Comparison of ENCODE assay signal across 32 cellular contexts in genomic region chr1:29806646-29807319, GRCh38.
DNase-seq lines count a peak whose midpoint lies in the region; ATAC-seq and TF ChIP-seq lines count a peak whose summit lies in the region.
"Had no signal": no experiment of that assay in that cellular context is flagged by ENCODE, and none has a peak within 500 bp of the region (broad histone marks: within the 10 kb centered on the region; RNA-seq: fewer than 3 reads in every experiment).

No MANE protein-coding gene starts in this region.

- H3K27me3 Mint-ChIP-seq in endodermal cell (ENCODE audit: insufficient read depth) (no peaks in the 10 kb centered on the region), type B pancreatic cell (peaks cover 8% of the 10 kb centered on the region)
- H3K27me3 Mint-ChIP-seq: dendritic cell treated with granulocyte-macrophage colony-stimulating factor and Interleukin-4, amounts not matched to agents 40 ng/mL and 50 ng/mL, for 4 days had no signal

- TF ChIP-seq CTCF in endodermal cell (conservative IDR thresholded peaks at IDR 0.05) (no peak), type B pancreatic cell (conservative IDR thresholded peaks at IDR 0.05) (no peak)

- H3K36me3 Mint-ChIP-seq in endodermal cell (ENCODE audit: low read depth) = no peaks in the 10 kb centered on the region
- H3K36me3 Mint-ChIP-seq in type B pancreatic cell = no peaks in the 10 kb centered on the region
- H3K36me3 Mint-ChIP-seq: activated naive CD8-positive, alpha-beta T cell treated with anti-CD3 and anti-CD28 coated beads for 36 hours; naive B cell had no signal

- H3K9ac ChIP-seq in endodermal cell (ENCODE audit: extremely low read depth, low read length, poor library complexity, severe bottlenecking) = no peak overlapping the region

- no peak overlapping the region for H3K27ac ChIP-seq in endodermal cell (ENCODE audit: low read depth, low read length)
- H3K27ac ChIP-seq: A549, cardiac muscle cell, esophagus muscularis mucosa, heart right ventricle, lower lobe of right lung, skin epidermis, suprapubic skin had no signal

- DNase-seq in activated CD8-positive, alpha-beta memory T cell treated with anti-CD3 and anti-CD28 coated beads for 24 hours = peak; percentile 33
- no peak for DNase-seq in activated CD8-positive, alpha-beta memory T cell treated with anti-CD3 and anti-CD28 coated beads, Interleukin-2, amount 50 U/mL, for 4 hours
- DNase-seq in NCI-H524 treated with DMSO at 0.1 percent for 48 hours (lab: John Stamatoyannopoulos, UW) (peak; percentile 43), endodermal cell (peak; percentile 20), type B pancreatic cell (ENCODE audit: extremely low spot score, unreplicated experiment) (peak; percentile 32), nucleus accumbens (lab: John Stamatoyannopoulos, UW) (no peak), hypothalamus (lab: John Stamatoyannopoulos, UW) (no peak)
- DNase-seq: activated CD4-positive, alpha-beta T cell treated with anti-CD3 and anti-CD28 coated beads for 4 hours; activated CD8-positive, alpha-beta T cell treated with anti-CD3 and anti-CD28 coated beads, Interleukin-2, amount 10 ng/mL, durations not matched to agents 7 days and 5 days; activated gamma-delta T cell; activated naive CD8-positive, alpha-beta T cell treated with anti-CD3 and anti-CD28 coated beads for 36 hours; activated T-cell treated with anti-CD3 and anti-CD28 coated beads, Interleukin-2, amount 50 U/mL, for 1 hour; aorta; CD4-positive, alpha-beta T cell; DMS 273 treated with DMSO at 0.1 percent for 48 hours; foreskin fibroblast; heart right ventricle; Kasumi-1; lower lobe of right lung; midbrain; naive B cell; NCI-H2171 treated with DMSO at 0.1 percent for 48 hours; NCI-H510A treated with DMSO at 0.1 percent for 48 hours; PC-3; stimulated activated naive CD4-positive, alpha-beta T cell treated with Interleukin-2 at 50 U/mL for 16 hours had no signal

- 65 to 100% methylated on average over 2 to 4 of the region's 4 CpGs for WGBS in endodermal cell (ENCODE audit: insufficient coverage in 1 of 2, insufficient read length in 1 of 2), 2 experiments

- H3K9me3 ChIP-seq in endodermal cell (ENCODE audit: control insufficient read depth, low read length) = no peaks in the 10 kb centered on the region
- H3K9me3 ChIP-seq: A549, esophagus muscularis mucosa, heart right ventricle, lower lobe of right lung, suprapubic skin had no signal

- H3K4me1 Mint-ChIP-seq in endodermal cell (peaks cover 40% of the 10 kb centered on the region), type B pancreatic cell (ENCODE audit: unreplicated experiment) (peaks cover 22% of the 10 kb centered on the region)
- H3K4me1 Mint-ChIP-seq: activated naive CD8-positive, alpha-beta T cell treated with anti-CD3 and anti-CD28 coated beads for 36 hours; naive B cell had no signal

- H3K4me3 ChIP-seq in endodermal cell (ENCODE audit: low read length) = no peak overlapping the region
- H3K4me3 ChIP-seq: A549, cardiac muscle cell, esophagus muscularis mucosa, heart right ventricle, lower lobe of right lung, skin epidermis, suprapubic skin had no signal

- H3K27me3 ChIP-seq in endodermal cell (ENCODE audit: control insufficient read depth, insufficient read depth, low read length, poor library complexity, severe bottlenecking) = no peaks in the 10 kb centered on the region
- H3K27me3 ChIP-seq: cardiac muscle cell had no signal

- H3K4me3 Mint-ChIP-seq in endodermal cell (no peak overlapping the region), type B pancreatic cell (no peak overlapping the region)
- H3K4me3 Mint-ChIP-seq: activated CD8-positive, alpha-beta T cell treated with anti-CD3 and anti-CD28 coated beads, Interleukin-2, amount 10 ng/mL, durations not matched to agents 7 days and 5 days; activated naive CD8-positive, alpha-beta T cell treated with anti-CD3 and anti-CD28 coated beads for 36 hours; CD4-positive, alpha-beta T cell; dendritic cell treated with granulocyte-macrophage colony-stimulating factor and Interleukin-4, amounts not matched to agents 40 ng/mL and 50 ng/mL, for 4 days; naive B cell had no signal

- peaks cover 10% of the 10 kb centered on the region for H3K4me1 ChIP-seq in endodermal cell (ENCODE audit: control insufficient read depth, insufficient read depth, low read length)
- H3K4me1 ChIP-seq: A549, lower lobe of right lung, suprapubic skin had no signal

- no peak for ATAC-seq in HG03469 (IDR thresholded peaks at IDR 0.05; ENCODE audit: unreplicated experiment)
- ATAC-seq: A549; activated CD8-positive, alpha-beta T cell treated with anti-CD3 and anti-CD28 coated beads, Interleukin-2, amount 10 ng/mL, durations not matched to agents 7 days and 5 days; heart right ventricle; lower lobe of right lung; PC-3 had no signal

- H3K36me3 ChIP-seq in endodermal cell (ENCODE audit: control insufficient read depth, insufficient read depth, low read length) = no peaks in the 10 kb centered on the region
- H3K36me3 ChIP-seq: cardiac muscle cell, esophagus muscularis mucosa, heart right ventricle, lower lobe of right lung, suprapubic skin had no signal

- H3K27ac Mint-ChIP-seq in endodermal cell (no peak overlapping the region), type B pancreatic cell (no peak overlapping the region)
- H3K27ac Mint-ChIP-seq: activated CD8-positive, alpha-beta T cell treated with anti-CD3 and anti-CD28 coated beads, Interleukin-2, amount 10 ng/mL, durations not matched to agents 7 days and 5 days; activated naive CD8-positive, alpha-beta T cell treated with anti-CD3 and anti-CD28 coated beads for 36 hours; CD4-positive, alpha-beta T cell; dendritic cell treated with granulocyte-macrophage colony-stimulating factor and Interleukin-4, amounts not matched to agents 40 ng/mL and 50 ng/mL, for 4 days; naive B cell had no signal

- no peaks in the 10 kb centered on the region for H3K9me3 Mint-ChIP-seq in endodermal cell
- no peaks in the 10 kb centered on the region for H3K9me3 Mint-ChIP-seq in type B pancreatic cell
- H3K9me3 Mint-ChIP-seq: activated naive CD8-positive, alpha-beta T cell treated with anti-CD3 and anti-CD28 coated beads for 36 hours; CD4-positive, alpha-beta T cell; dendritic cell treated with granulocyte-macrophage colony-stimulating factor and Interleukin-4, amounts not matched to agents 40 ng/mL and 50 ng/mL, for 4 days; naive B cell had no signal

Comparison
In these comparisons a context has a peak if more than half of its experiments do, and no peak if none do; other contexts are left out.
1. DNase-seq: peak in activated CD8-positive, alpha-beta memory T cell treated with anti-CD3 and anti-CD28 coated beads for 24 hours (single experiment), NCI-H524 treated with DMSO at 0.1 percent for 48 hours (single experiment), endodermal cell (single experiment) and type B pancreatic cell (single experiment); none in activated CD8-positive, alpha-beta memory T cell treated with anti-CD3 and anti-CD28 coated beads, Interleukin-2, amount 50 U/mL, for 4 hours (single experiment), nucleus accumbens (0 of 56) and hypothalamus (0 of 51).